8 cellular contexts compared by ENCODE assay signal in genomic region chr11:8810331-8811301, GRCh38.
DNase-seq lines count a peak whose midpoint lies in the region; ATAC-seq and TF ChIP-seq lines count a peak whose summit lies in the region.

No MANE protein-coding gene starts in this region.

- H3K36me3 ChIP-seq in vagina: no peaks in the 10 kb centered on the region

- H3K36me3 Mint-ChIP-seq in activated T-helper 17 cell treated with anti-CD3 and anti-CD28 coated beads, Interleukin-2, amount 50 U/mL, for 72 hours (ENCODE audit: low read depth): no peaks in the 10 kb centered on the region
- no peaks in the 10 kb centered on the region for H3K36me3 Mint-ChIP-seq in naive B cell

- H3K9me3 ChIP-seq in vagina: no peaks in the 10 kb centered on the region

- H3K4me3 Mint-ChIP-seq in activated T-helper 17 cell treated with anti-CD3 and anti-CD28 coated beads, Interleukin-2, amount 50 U/mL, for 72 hours: peak overlapping the region; percentile 37
- H3K4me3 Mint-ChIP-seq in naive B cell: peak overlapping the region in 7 of 8 donors; percentile 23 to 89 (median 69)

- peaks cover 22% of the 10 kb centered on the region for H3K27me3 Mint-ChIP-seq in activated T-helper 17 cell treated with anti-CD3 and anti-CD28 coated beads, Interleukin-2, amount 50 U/mL, for 72 hours
- H3K27me3 Mint-ChIP-seq in naive B cell: peaks cover 12 to 48% (median 32%) of the 10 kb centered on the region in 3 donors

- H3K4me1 Mint-ChIP-seq in activated T-helper 17 cell treated with anti-CD3 and anti-CD28 coated beads, Interleukin-2, amount 50 U/mL, for 72 hours: peaks cover 6% of the 10 kb centered on the region
- H3K4me1 Mint-ChIP-seq in naive B cell: peaks cover 6 to 16% (median 9%) of the 10 kb centered on the region in 3 donors

- peak in 1 of 2 donors; percentile 45 for TF ChIP-seq POLR2A in vagina (IDR thresholded peaks at IDR 0.05)

- no peak overlapping the region for H3K27ac Mint-ChIP-seq in activated T-helper 17 cell treated with anti-CD3 and anti-CD28 coated beads, Interleukin-2, amount 50 U/mL, for 72 hours
- no peak overlapping the region for H3K27ac Mint-ChIP-seq in naive B cell

- peak; percentile 33 for ATAC-seq in activated T-helper 17 cell treated with anti-CD3 and anti-CD28 coated beads, Interleukin-2, amount 50 U/mL, for 72 hours (replicated peaks)
- ATAC-seq in foreskin keratinocyte (peak; percentile 34), naive B cell (ENCODE audit: low read depth in 2 of 2) (no peak)

- no peaks in the 10 kb centered on the region for H3K9me3 Mint-ChIP-seq in activated T-helper 17 cell treated with anti-CD3 and anti-CD28 coated beads, Interleukin-2, amount 50 U/mL, for 72 hours
- no peaks in the 10 kb centered on the region for H3K9me3 Mint-ChIP-seq in naive B cell

- TF ChIP-seq CTCF in foreskin keratinocyte (conservative IDR thresholded peaks at IDR 0.05): no peak
- TF ChIP-seq CTCF in vagina (IDR thresholded peaks at IDR 0.05): peak in 1 of 3 experiments; percentile 9

- DNase-seq in ELR (ENCODE audit: low read depth) (peak; percentile 83), NCI-H128 (lab: John Stamatoyannopoulos, UW; ENCODE audit: unreplicated experiment) (peak; percentile 41), foreskin keratinocyte (peak; percentile 72 to 83), naive B cell (no peak), vagina (ENCODE audit: extremely low spot score in 2 of 2) (no peak), GM19238 (ENCODE audit: insufficient read length, low spot score) (no peak), SKM-1 (lab: John Stamatoyannopoulos, UW; ENCODE audit: unreplicated experiment) (no peak)

- H3K27ac ChIP-seq in foreskin keratinocyte: peak overlapping the region; percentile 57
- H3K27ac ChIP-seq in vagina: peak overlapping the region; percentile 90

- H3K4me1 ChIP-seq in foreskin keratinocyte: peaks cover 43% of the 10 kb centered on the region
- H3K4me1 ChIP-seq in vagina: peaks cover 76% of the 10 kb centered on the region

- intact Hi-C loops in vagina (cut with DNase I): loop anchor here (5.0 kb wide), 1 partner anchor 123 kb away; no protein-coding TSS in a partner anchor

- peak overlapping the region; percentile 56 to 59 for H3K4me3 ChIP-seq in vagina

- no peaks in the 10 kb centered on the region for H3K27me3 ChIP-seq in foreskin keratinocyte
- H3K27me3 ChIP-seq in vagina: no peaks in the 10 kb centered on the region

Comparison
In these comparisons a context has a peak if more than half of its experiments do, and no peak if none do; other contexts are left out.
1. DNase-seq: peak in ELR (single experiment), NCI-H128 (single experiment) and foreskin keratinocyte (2 of 2); none in naive B cell (single experiment), vagina (0 of 2), GM19238 (single experiment) and SKM-1 (single experiment).
2. ATAC-seq: peak in activated T-helper 17 cell treated with anti-CD3 and anti-CD28 coated beads, Interleukin-2, amount 50 U/mL, for 72 hours (single experiment) and foreskin keratinocyte (single experiment); none in naive B cell (0 of 2).